In the genomic region with DNA sequence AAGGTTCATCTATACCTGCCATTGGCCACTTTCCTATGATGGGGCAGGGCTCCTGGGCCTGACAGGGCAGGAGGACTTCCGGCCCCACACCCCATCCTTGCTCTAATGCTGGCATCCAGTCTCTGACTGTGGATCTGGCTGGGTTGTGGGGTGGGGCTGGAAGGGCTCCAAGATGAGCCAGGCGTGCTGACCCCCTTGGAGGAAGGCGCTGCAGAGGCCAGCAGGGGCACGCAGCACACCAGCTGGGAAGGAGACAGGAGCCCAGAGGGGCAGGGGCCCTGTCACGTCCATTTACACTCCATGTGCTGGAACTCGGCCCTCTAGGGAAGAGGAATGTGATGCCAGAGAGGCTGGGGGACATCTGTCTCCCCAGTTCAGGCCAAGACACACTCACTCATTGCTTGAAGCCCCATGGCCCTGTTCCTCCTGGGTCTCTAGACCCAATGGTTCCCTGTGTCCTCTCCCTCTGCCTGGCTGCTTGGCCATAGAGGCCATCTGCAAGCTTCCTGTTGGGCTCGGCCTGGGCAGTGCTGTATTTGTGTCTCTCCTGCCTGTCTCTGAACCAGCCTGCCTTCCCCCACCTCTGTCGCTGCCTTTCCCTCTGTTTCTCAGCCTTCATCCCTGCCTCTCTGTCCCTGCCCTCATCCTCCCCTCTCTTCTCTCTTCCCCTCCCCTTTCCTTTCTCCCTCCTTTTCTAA, we compare ENCODE assay signal across 13 cellular contexts.
DNase-seq lines count a peak whose midpoint lies in the region; TF ChIP-seq lines count a peak whose summit lies in the region.
"Had no signal": no experiment of that assay in that cellular context is flagged by ENCODE, and none has a peak within 500 bp of the region (broad histone marks: within the 10 kb centered on the region; RNA-seq: fewer than 3 reads in every experiment).

No MANE protein-coding gene starts in this region.

- no peak for TF ChIP-seq POLR2A in tibial nerve (IDR thresholded peaks at IDR 0.05)

- no peaks in the 10 kb centered on the region for H3K27me3 ChIP-seq in tibial nerve
- peaks cover 89% of the 10 kb centered on the region for H3K27me3 ChIP-seq in PC-9 (ENCODE audit: insufficient read depth, low read depth)

- no peaks in the 10 kb centered on the region for H3K36me3 ChIP-seq in HEK293 (ENCODE audit: control insufficient read depth in 2 of 2, insufficient read depth in 1 of 2, low read length in 2 of 2)
- H3K36me3 ChIP-seq in tibial nerve = no peaks in the 10 kb centered on the region
- no peaks in the 10 kb centered on the region for H3K36me3 ChIP-seq in PC-9 (ENCODE audit: low read depth)

- WGBS in tibial nerve, 2 donors = 66 to 73% methylated on average over 6 to 8 of the region's 8 CpGs

- H2AFZ ChIP-seq in PC-9 = no peak overlapping the region

- H3K4me1 ChIP-seq in HEK293 (ENCODE audit: control insufficient read depth, insufficient read depth, low read length) (no peaks in the 10 kb centered on the region), tibial nerve (peaks cover 0 to 30% (median 0%) of the 10 kb centered on the region in 4 donors), PC-9 (replicated peaks; ENCODE audit: insufficient read depth) (no peaks in the 10 kb centered on the region)

- H3K4me2 ChIP-seq in PC-9 = no peak overlapping the region
- H3K4me2 ChIP-seq: KMS-11 had no signal

- no peaks in the 10 kb centered on the region for H3K9me3 ChIP-seq in HEK293 (ENCODE audit: control insufficient read depth, insufficient read depth, low read depth, low read length)
- no peaks in the 10 kb centered on the region for H3K9me3 ChIP-seq in tibial nerve
- H3K9me3 ChIP-seq in PC-9 (ENCODE audit: insufficient read depth, low read depth) = no peaks in the 10 kb centered on the region

- no peaks in the 10 kb centered on the region for H3F3A ChIP-seq in PC-9 (ENCODE audit: insufficient read depth, low read depth)

- no peaks in the 10 kb centered on the region for H3K79me2 ChIP-seq in PC-9 (ENCODE audit: low read depth)

- no TSS peak for BruUV-seq in PC-9 (replicated peaks; lab: Mats Ljungman, UMichigan)

- POLR2A ChIA-PET in HEK293 (lab: Yijun Ruan, JAX) = no interaction called here
- POLR2A ChIA-PET in PC-9 (lab: Charles Lee; ENCODE audit: unreplicated experiment) = no interaction called here

- H3K9me3 Mint-ChIP-seq in chondrocyte (ENCODE audit: low read depth) = no peaks in the 10 kb centered on the region
- no peaks in the 10 kb centered on the region for H3K9me3 Mint-ChIP-seq in mesothelial cell of epicardium
- no peaks in the 10 kb centered on the region for H3K9me3 Mint-ChIP-seq in type B pancreatic cell
- H3K9me3 Mint-ChIP-seq: CD14-positive monocyte had no signal

- TF ChIP-seq CTCF in HEK293 (tag by site-specific recombination; IDR thresholded peaks at IDR 0.05) (no peak), chondrocyte (IDR thresholded peaks at IDR 0.05) (no peak), mesothelial cell of epicardium (IDR thresholded peaks at IDR 0.05; ENCODE audit: unreplicated experiment) (no peak), type B pancreatic cell (conservative IDR thresholded peaks at IDR 0.05) (no peak), tibial nerve (IDR thresholded peaks at IDR 0.05) (no peak), PC-9 (conservative IDR thresholded peaks at IDR 0.05) (no peak)

- no peaks in the 10 kb centered on the region for H3K36me3 Mint-ChIP-seq in chondrocyte (ENCODE audit: low read depth)
- no peaks in the 10 kb centered on the region for H3K36me3 Mint-ChIP-seq in mesothelial cell of epicardium
- no peaks in the 10 kb centered on the region for H3K36me3 Mint-ChIP-seq in type B pancreatic cell
- H3K36me3 Mint-ChIP-seq: CD14-positive monocyte had no signal

- no peaks in the 10 kb centered on the region for H3K9me2 ChIP-seq in PC-9 (ENCODE audit: insufficient read depth)

- H3K27me3 Mint-ChIP-seq in chondrocyte (ENCODE audit: low read depth) (peaks cover 11% of the 10 kb centered on the region), mesothelial cell of epicardium (ENCODE audit: low read depth) (peaks cover 10% of the 10 kb centered on the region), type B pancreatic cell (peaks cover 21% of the 10 kb centered on the region)

- H4K20me1 ChIP-seq in PC-9 (ENCODE audit: insufficient read depth) = no peaks in the 10 kb centered on the region

- H3K4me3 Mint-ChIP-seq in chondrocyte (ENCODE audit: unreplicated experiment) (no peak overlapping the region), mesothelial cell of epicardium (no peak overlapping the region), type B pancreatic cell (no peak overlapping the region)

- H3K27ac Mint-ChIP-seq in chondrocyte (ENCODE audit: unreplicated experiment) = no peak overlapping the region
- H3K27ac Mint-ChIP-seq in mesothelial cell of epicardium = peak overlapping the region; percentile 48
- peak overlapping the region; percentile 34 for H3K27ac Mint-ChIP-seq in type B pancreatic cell
- H3K27ac Mint-ChIP-seq: CD14-positive monocyte had no signal

- H3K4me3 ChIP-seq in HEK293 (ENCODE audit: low read depth, low read length) (no peak overlapping the region), tibial nerve (no peak overlapping the region), PC-9 (no peak overlapping the region)

- CTCF ChIA-PET in HEK293 (lab: Yijun Ruan, JAX) (interaction anchor here (0.9 to 1.1 kb wide), 2 partner anchors 114 to 312 kb away, joined by 3 read pairs; no protein-coding TSS in a partner anchor), PC-9 (lab: Charles Lee) (no interaction called here)

- peaks cover 48% of the 10 kb centered on the region for H3K4me1 Mint-ChIP-seq in chondrocyte (ENCODE audit: low read depth)
- H3K4me1 Mint-ChIP-seq in mesothelial cell of epicardium = peaks cover 15% of the 10 kb centered on the region
- peaks cover 23% of the 10 kb centered on the region for H3K4me1 Mint-ChIP-seq in type B pancreatic cell (ENCODE audit: unreplicated experiment)
- H3K4me1 Mint-ChIP-seq: CD14-positive monocyte had no signal

- no peak for TF ChIP-seq EP300 in tibial nerve (IDR thresholded peaks at IDR 0.05)

- intact Hi-C loops in PC-9 (cut with micrococcal nuclease; ENCODE audit: unreplicated experiment) = no loop called here

- DNase-seq in chondrocyte (ENCODE audit: low spot score) (peak; percentile 68), mesothelial cell of epicardium (ENCODE audit: low spot score in 2 of 2, unreplicated experiment in 2 of 2) (no peak), type B pancreatic cell (ENCODE audit: extremely low spot score, unreplicated experiment) (no peak), tibial nerve (ENCODE audit: low spot score in 2 of 2) (no peak), HuH-7.5 (ENCODE audit: low spot score) (no peak), PC-9 (no peak)
- DNase-seq: DMS53, NCI-H1694, NCI-H774, SHP77 treated with DMSO at 0.1 percent for 48 hours had no signal

- H3K27ac ChIP-seq in HEK293 (ENCODE audit: extremely low read depth, low read depth, low read length) (no peak overlapping the region), tibial nerve (no peak overlapping the region), PC-9 (no peak overlapping the region)
- H3K27ac ChIP-seq: KMS-11 had no signal

TF ChIP-seq in HEK293, 187 proteins besides CTCF, POLR2A, EP300 and RAD21:
- TF ChIP-seq ZNF48 (tag by site-specific recombination; IDR thresholded peaks at IDR 0.05) (no peak), ZNF391 (tag by site-specific recombination; IDR thresholded peaks at IDR 0.05; ENCODE audit: borderline replicate concordance, low read depth) (no peak), ZNF26 (tag by site-specific recombination; IDR thresholded peaks at IDR 0.05) (no peak), ZNF16 (tag by site-specific recombination; IDR thresholded peaks at IDR 0.05; ENCODE audit: low read depth) (no peak), ZBTB48 (tag by site-specific recombination; IDR thresholded peaks at IDR 0.05) (no peak), ZIC2 (tag by site-specific recombination; IDR thresholded peaks at IDR 0.05) (peak; percentile 65), HOXD13 (CRISPR knock-in tag; IDR thresholded peaks at IDR 0.05; ENCODE audit: borderline replicate concordance) (no peak), ZNF530 (tag by site-specific recombination; IDR thresholded peaks at IDR 0.05; ENCODE audit: low read depth) (no peak)
